Comparison of ENCODE assay signal across 9 cellular contexts in the genomic region with DNA sequence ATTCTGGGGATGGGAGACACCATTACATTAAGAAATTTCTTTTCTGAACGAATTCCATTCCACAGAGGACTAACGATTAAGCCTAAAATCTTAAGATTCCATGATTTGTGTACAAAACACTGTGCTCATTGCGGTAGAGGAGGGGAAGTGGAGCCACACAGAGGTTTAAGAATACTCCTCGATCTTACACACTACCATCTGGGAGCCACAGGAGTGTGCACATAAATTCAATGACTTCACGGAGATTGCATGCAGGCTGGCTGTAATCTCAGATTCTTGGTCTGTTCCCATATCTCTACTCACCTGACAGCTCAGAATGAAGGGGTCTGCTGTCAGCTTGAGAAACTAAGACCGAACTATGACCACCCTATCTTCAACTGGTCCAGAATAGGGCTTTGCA. TPM values are rescaled to one million over a fixed set of nuclear protein-coding genes. Genes with fewer than 3 reads are reported as not detected.
DNase-seq lines count a peak whose midpoint lies in the region; ATAC-seq and TF ChIP-seq lines count a peak whose summit lies in the region.
"Had no signal": no experiment of that assay in that cellular context is flagged by ENCODE, and none has a peak within 500 bp of the region (broad histone marks: within the 10 kb centered on the region; RNA-seq: fewer than 3 reads in every experiment).

No MANE protein-coding gene starts in this region.

- H3K9me3 Mint-ChIP-seq in T-helper 1 cell treated with Interleukin-12 subunit alpha and Interleukin-12 subunit beta and Interleukin-4 antibody, amounts not matched to agents 30 μg/mL and 1 μg/mL, for 36 hours = no peaks in the 10 kb centered on the region
- no peaks in the 10 kb centered on the region for H3K9me3 Mint-ChIP-seq in activated T-helper 17 cell treated with anti-CD3 and anti-CD28 coated beads, Interleukin-2, amount 50 U/mL, for 72 hours
- no peaks in the 10 kb centered on the region for H3K9me3 Mint-ChIP-seq in immature natural killer cell

- no peak for TF ChIP-seq POLR2A in suprapubic skin (IDR thresholded peaks at IDR 0.05)

- DNase-seq in T-helper 1 cell = no peak
- no peak for DNase-seq in immature natural killer cell
- DNase-seq in suprapubic skin (ENCODE audit: low spot score in 2 of 2) = no peak
- no peak for DNase-seq in GM19238 (ENCODE audit: insufficient read length, low spot score)
- DNase-seq: activated CD4-positive, CD25-positive, alpha-beta regulatory T cell treated with anti-CD3 and anti-CD28 coated beads, Interleukin-2, amount 50 U/mL, for 72 hours had no signal

- H3K4me3 Mint-ChIP-seq in T-helper 1 cell treated with Interleukin-12 subunit alpha and Interleukin-12 subunit beta and Interleukin-4 antibody, amounts not matched to agents 30 μg/mL and 1 μg/mL, for 36 hours = peak overlapping the region; percentile 88
- H3K4me3 Mint-ChIP-seq in activated T-helper 17 cell treated with anti-CD3 and anti-CD28 coated beads, Interleukin-2, amount 50 U/mL, for 72 hours = peak overlapping the region; percentile 89
- H3K4me3 Mint-ChIP-seq in immature natural killer cell = peak overlapping the region; percentile 90 to 94 (median 94)

- TF ChIP-seq EP300 in suprapubic skin (IDR thresholded peaks at IDR 0.05) = no peak

- no peak for TF ChIP-seq CTCF in suprapubic skin (IDR thresholded peaks at IDR 0.05)

- peak overlapping the region; percentile 95 for H3K27ac ChIP-seq in suprapubic skin

- WGBS in suprapubic skin = 9% methylated on average over 6 of the region's 6 CpGs

- H3K9me3 ChIP-seq in suprapubic skin = no peaks in the 10 kb centered on the region

- H3K27me3 ChIP-seq in suprapubic skin = no peaks in the 10 kb centered on the region

- H3K36me3 ChIP-seq in suprapubic skin = peaks cover 15% of the 10 kb centered on the region

- no peaks in the 10 kb centered on the region for H3K27me3 Mint-ChIP-seq in T-helper 1 cell treated with Interleukin-12 subunit alpha and Interleukin-12 subunit beta and Interleukin-4 antibody, amounts not matched to agents 30 μg/mL and 1 μg/mL, for 36 hours (ENCODE audit: low read depth)
- no peaks in the 10 kb centered on the region for H3K27me3 Mint-ChIP-seq in activated T-helper 17 cell treated with anti-CD3 and anti-CD28 coated beads, Interleukin-2, amount 50 U/mL, for 72 hours
- H3K27me3 Mint-ChIP-seq in immature natural killer cell (ENCODE audit: low read depth in 3 of 3) = peaks cover 8 to 18% (median 16%) of the 10 kb centered on the region in 3 donors

- no peak for ATAC-seq in activated T-helper 17 cell treated with anti-CD3 and anti-CD28 coated beads, Interleukin-2, amount 50 U/mL, for 72 hours (replicated peaks)
- no peak for ATAC-seq in GM21825 (IDR thresholded peaks at IDR 0.05; ENCODE audit: unreplicated experiment)
- ATAC-seq in esophagus mucosa = no peak

- H3K4me1 ChIP-seq in suprapubic skin = peaks cover 42% of the 10 kb centered on the region

- H3K27ac Mint-ChIP-seq in T-helper 1 cell treated with Interleukin-12 subunit alpha and Interleukin-12 subunit beta and Interleukin-4 antibody, amounts not matched to agents 30 μg/mL and 1 μg/mL, for 36 hours = peak overlapping the region; percentile 90
- H3K27ac Mint-ChIP-seq in activated T-helper 17 cell treated with anti-CD3 and anti-CD28 coated beads, Interleukin-2, amount 50 U/mL, for 72 hours = peak overlapping the region; percentile 97
- H3K27ac Mint-ChIP-seq in immature natural killer cell = peak overlapping the region; percentile 93 to 99 (median 97)

- H3K4me3 ChIP-seq in suprapubic skin = peak overlapping the region; percentile 93

- H3K36me3 Mint-ChIP-seq in T-helper 1 cell treated with Interleukin-12 subunit alpha and Interleukin-12 subunit beta and Interleukin-4 antibody, amounts not matched to agents 30 μg/mL and 1 μg/mL, for 36 hours (ENCODE audit: low read depth) = peaks cover 3% of the 10 kb centered on the region
- peaks cover 6% of the 10 kb centered on the region for H3K36me3 Mint-ChIP-seq in activated T-helper 17 cell treated with anti-CD3 and anti-CD28 coated beads, Interleukin-2, amount 50 U/mL, for 72 hours (ENCODE audit: low read depth)
- H3K36me3 Mint-ChIP-seq in immature natural killer cell = peaks cover 0 to 5% (median 0%) of the 10 kb centered on the region in 3 donors

- peaks cover 17% of the 10 kb centered on the region for H3K4me1 Mint-ChIP-seq in T-helper 1 cell treated with Interleukin-12 subunit alpha and Interleukin-12 subunit beta and Interleukin-4 antibody, amounts not matched to agents 30 μg/mL and 1 μg/mL, for 36 hours (ENCODE audit: low read depth)
- peaks cover 8% of the 10 kb centered on the region for H3K4me1 Mint-ChIP-seq in activated T-helper 17 cell treated with anti-CD3 and anti-CD28 coated beads, Interleukin-2, amount 50 U/mL, for 72 hours
- H3K4me1 Mint-ChIP-seq in immature natural killer cell = peaks cover 20 to 37% of the 10 kb centered on the region in 2 donors

RNA-seq across cellular contexts. Expression of a gene that starts 0.8 kb away (rescaled TPM):
- total RNA-seq in activated T-helper 17 cell treated with anti-CD3 and anti-CD28 coated beads, Interleukin-2, amount 50 U/mL, for 72 hours = 10 to 100 TPM; 63.8 to 72.3 TPM
- polyA plus RNA-seq in immature natural killer cell = 10 to 100 TPM; 63.5 to 99.1 (median 75.5) TPM
- total RNA-seq in suprapubic skin (10 to 100 TPM; 43.7 to 49.8 (median 44.6) TPM), esophagus mucosa (135 TPM)

RNA-seq across cellular contexts. Expression of a gene that starts 54.5 kb away (rescaled TPM):
- total RNA-seq in activated T-helper 17 cell treated with anti-CD3 and anti-CD28 coated beads, Interleukin-2, amount 50 U/mL, for 72 hours = 100 to 1,000 TPM in 1 of 2 donors, 10 to 100 TPM in 1; 94.8 to 140 TPM
- polyA plus RNA-seq in immature natural killer cell = 10 to 100 TPM; 37.7 to 45.6 (median 39.2) TPM
- total RNA-seq in suprapubic skin (100 to 1,000 TPM in 1 of 4 donors, 10 to 100 TPM in 3; 65.4 to 115 (median 79.7) TPM), esophagus mucosa (37.8 TPM)

RNA-seq across cellular contexts. Expression of a gene that starts 55.2 kb away (rescaled TPM):
- total RNA-seq in activated T-helper 17 cell treated with anti-CD3 and anti-CD28 coated beads, Interleukin-2, amount 50 U/mL, for 72 hours = not detected
- not detected for polyA plus RNA-seq in immature natural killer cell
- total RNA-seq in suprapubic skin = 100 to 1,000 TPM; 158 to 658 (median 458) TPM
- total RNA-seq in esophagus mucosa = 213 TPM

Comparison
In these comparisons a context has a peak if more than half of its experiments do, and no peak if none do; other contexts are left out.
1. RNA of a gene that starts 55.2 kb away (total RNA-seq): 158 to 658 TPM in suprapubic skin and 213 TPM in esophagus mucosa (single experiment); not detected in activated T-helper 17 cell treated with anti-CD3 and anti-CD28 coated beads, Interleukin-2, amount 50 U/mL, for 72 hours; every median in the first group is over 100 times any median in the second.
2. Peak in every context shown above with its lines, with median percentiles within 50 percentile points of each other: H3K27ac Mint-ChIP-seq and H3K4me3 Mint-ChIP-seq.